ENCODE assay signal across 19 cellular contexts in the genomic region with DNA sequence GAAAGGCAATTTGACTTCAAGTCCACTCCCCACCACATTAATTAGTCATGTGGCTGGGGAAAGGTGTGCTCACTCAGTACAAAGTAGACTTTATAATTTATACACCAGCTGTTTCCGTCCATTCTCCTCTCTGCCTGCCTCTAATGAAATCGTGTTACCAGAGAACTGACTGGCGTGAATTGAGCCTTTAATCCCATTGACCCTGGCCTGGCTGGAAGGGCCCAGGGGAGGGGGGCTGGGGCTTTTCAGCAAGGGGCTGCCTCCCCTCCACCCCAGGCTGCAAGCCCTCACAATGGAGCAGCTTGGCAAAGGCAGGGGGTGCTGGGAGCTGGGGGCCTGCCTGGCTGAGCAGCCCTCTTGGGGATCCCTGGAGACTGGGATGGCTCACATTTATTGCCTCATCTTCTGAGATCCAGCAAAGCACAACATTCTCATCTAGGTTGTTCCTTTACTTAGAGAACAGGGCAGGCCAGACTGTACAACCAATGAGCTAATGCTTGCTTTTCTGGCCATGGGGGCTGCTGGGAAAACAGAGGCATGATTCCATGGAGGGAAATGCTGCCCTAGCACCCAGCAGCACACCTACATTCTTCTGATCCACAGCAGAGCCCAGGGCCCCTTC. TPM values are rescaled to one million over a fixed set of nuclear protein-coding genes. Genes with fewer than 3 reads are reported as not detected.
DNase-seq lines count a peak whose midpoint lies in the region; TF ChIP-seq lines count a peak whose summit lies in the region.
"Had no signal": no experiment of that assay in that cellular context is flagged by ENCODE, and none has a peak within 500 bp of the region (broad histone marks: within the 10 kb centered on the region; RNA-seq: fewer than 3 reads in every experiment).

No MANE protein-coding gene starts in this region.

- peaks cover 18% of the 10 kb centered on the region for H3F3A ChIP-seq in neural progenitor cell (ENCODE audit: low read depth)

- no peak overlapping the region for H3K27ac Mint-ChIP-seq in chondrocyte (ENCODE audit: unreplicated experiment)
- peak overlapping the region; percentile 93 for H3K27ac Mint-ChIP-seq in neural progenitor cell
- H3K27ac Mint-ChIP-seq in Caco-2 (ENCODE audit: unreplicated experiment): no peak overlapping the region
- H3K27ac Mint-ChIP-seq: activated CD8-positive, alpha-beta T cell treated with anti-CD3 and anti-CD28 coated beads for 36 hours had no signal

- intact Hi-C loops in prostate gland (cut with DNase I) (no loop called here), Caco-2 (cut with micrococcal nuclease; ENCODE audit: unreplicated experiment) (no loop called here)

- 83% methylated on average over 3 of the region's 3 CpGs for WGBS in prostate gland

- H3K4me1 Mint-ChIP-seq in chondrocyte (ENCODE audit: low read depth) (no peaks in the 10 kb centered on the region), neural progenitor cell (peaks cover 40% of the 10 kb centered on the region), Caco-2 (ENCODE audit: low read depth, unreplicated experiment) (no peaks in the 10 kb centered on the region)
- H3K4me1 Mint-ChIP-seq: central memory CD8-positive, alpha-beta T cell had no signal

- H3K36me3 Mint-ChIP-seq in chondrocyte (ENCODE audit: low read depth) (no peaks in the 10 kb centered on the region), neural progenitor cell (no peaks in the 10 kb centered on the region), Caco-2 (ENCODE audit: insufficient read depth, unreplicated experiment) (no peaks in the 10 kb centered on the region)

- BruUV-seq in Caco-2 (replicated peaks; lab: Mats Ljungman, UMichigan): no TSS peak

- H2AFZ ChIP-seq in neural progenitor cell (replicated peaks): no peak overlapping the region
- H2AFZ ChIP-seq: PC-9 had no signal

- peaks cover 5% of the 10 kb centered on the region for H4K20me1 ChIP-seq in neural progenitor cell (ENCODE audit: low read depth)
- H4K20me1 ChIP-seq: BLaER1 treated with 17β-estradiol and CSF1 and Interleukin-3, amounts not matched to agents 10 nM and 100 nM had no signal

- POLR2A ChIA-PET in Caco-2 (lab: Charles Lee): no interaction called here

- no peak overlapping the region for H3K9ac ChIP-seq in neural progenitor cell
- H3K9ac ChIP-seq: BLaER1 treated with 17β-estradiol and CSF1 and Interleukin-3, amounts not matched to agents 10 nM and 100 nM had no signal

- H3K4me3 ChIP-seq in neural progenitor cell (no peak overlapping the region), prostate gland (no peak overlapping the region), Caco-2 (ENCODE audit: low read depth, low read length) (no peak overlapping the region)
- H3K4me3 ChIP-seq: BLaER1 treated with 17β-estradiol and CSF1 and Interleukin-3, amounts not matched to agents 10 nM and 100 nM; gastrocnemius medialis; PC-9; tibial nerve had no signal

- H3K36me3 ChIP-seq in neural progenitor cell (no peaks in the 10 kb centered on the region), prostate gland (no peaks in the 10 kb centered on the region), Caco-2 (ENCODE audit: control insufficient read depth, insufficient read depth, low read length) (no peaks in the 10 kb centered on the region)
- H3K36me3 ChIP-seq: BLaER1 treated with 17β-estradiol and CSF1 and Interleukin-3, amounts not matched to agents 10 nM and 100 nM; gastrocnemius medialis; tibial nerve had no signal

- TF ChIP-seq POLR2A in prostate gland (IDR thresholded peaks at IDR 0.05): no peak

- H3K4me1 ChIP-seq in neural progenitor cell (peaks cover 20% of the 10 kb centered on the region), prostate gland (replicated peaks) (no peaks in the 10 kb centered on the region), Caco-2 (no peaks in the 10 kb centered on the region)
- H3K4me1 ChIP-seq: BLaER1 treated with 17β-estradiol and CSF1 and Interleukin-3, amounts not matched to agents 10 nM and 100 nM; gastrocnemius medialis; tibial nerve had no signal

- TF ChIP-seq CTCF in chondrocyte (IDR thresholded peaks at IDR 0.05) (no peak), neural progenitor cell (IDR thresholded peaks at IDR 0.05) (no peak), prostate gland (IDR thresholded peaks at IDR 0.05) (no peak), Caco-2 (IDR thresholded peaks at IDR 0.05; ENCODE audit: insufficient read depth in 1 of 2, low read depth in 1 of 2, low read length in 1 of 2, severe bottlenecking in 1 of 2, unreplicated experiment in 1 of 2) (no peak)

- no peak overlapping the region for H3K27ac ChIP-seq in neural progenitor cell
- H3K27ac ChIP-seq in prostate gland: no peak overlapping the region
- H3K27ac ChIP-seq: 22Rv1; BLaER1 treated with 17β-estradiol and CSF1 and Interleukin-3, amounts not matched to agents 10 nM and 100 nM; gastrocnemius medialis; PC-9; tibial nerve had no signal

- H3K27me3 ChIP-seq in neural progenitor cell (peaks cover 7% of the 10 kb centered on the region), prostate gland (replicated peaks; ENCODE audit: insufficient read depth) (no peaks in the 10 kb centered on the region), Caco-2 (replicated peaks; ENCODE audit: control insufficient read depth, insufficient read depth, low read length) (peaks cover 4% of the 10 kb centered on the region; the same call in 1 of the 2 replicates)
- H3K27me3 ChIP-seq: gastrocnemius medialis, tibial nerve had no signal

- peak overlapping the region; percentile 56 for H3K4me2 ChIP-seq in neural progenitor cell
- H3K4me2 ChIP-seq: BLaER1 treated with 17β-estradiol and CSF1 and Interleukin-3, amounts not matched to agents 10 nM and 100 nM; PC-9 had no signal

- H3K9me3 ChIP-seq in neural progenitor cell (ENCODE audit: low read depth): no peaks in the 10 kb centered on the region
- no peaks in the 10 kb centered on the region for H3K9me3 ChIP-seq in prostate gland
- no peaks in the 10 kb centered on the region for H3K9me3 ChIP-seq in Caco-2
- H3K9me3 ChIP-seq: BLaER1 treated with 17β-estradiol and CSF1 and Interleukin-3, amounts not matched to agents 10 nM and 100 nM; gastrocnemius medialis; tibial nerve had no signal

- CTCF ChIA-PET in Caco-2 (lab: Charles Lee): no interaction called here

- H3K27me3 Mint-ChIP-seq in chondrocyte (ENCODE audit: low read depth) (peaks cover 4% of the 10 kb centered on the region), neural progenitor cell (ENCODE audit: insufficient read depth, low read depth) (peaks cover 15% of the 10 kb centered on the region), Caco-2 (ENCODE audit: insufficient read depth, unreplicated experiment) (peaks cover 18% of the 10 kb centered on the region)

- peak; percentile 4 for DNase-seq in DMS153 (lab: John Stamatoyannopoulos, UW)
- no peak for DNase-seq in DMS153 treated with DMSO at 0.1 percent for 48 hours (lab: John Stamatoyannopoulos, UW; ENCODE audit: unreplicated experiment)
- DNase-seq in NCI-H1417 (lab: John Stamatoyannopoulos, UW): peak in 2 of 3 experiments; percentile 71 to 88
- DNase-seq in chondrocyte (ENCODE audit: low spot score): peak; percentile 66
- DNase-seq in neural progenitor cell (ENCODE audit: low spot score): peak; percentile 76
- DNase-seq in NCI-H187 treated with DMSO at 0.1 percent for 48 hours (lab: John Stamatoyannopoulos, UW): no peak
- DNase-seq in prostate gland (ENCODE audit: low spot score): no peak
- no peak for DNase-seq in Caco-2
- DNase-seq: activated CD8-positive, alpha-beta T cell treated with anti-CD3 and anti-CD28 coated beads for 36 hours; amniotic stem cell; gastrocnemius medialis; NCI-H2081 treated with DMSO at 0.1 percent for 48 hours; PC-9 had no signal

- H3K4me3 Mint-ChIP-seq in chondrocyte (ENCODE audit: unreplicated experiment) (no peak overlapping the region), neural progenitor cell (peak overlapping the region; percentile 46), Caco-2 (ENCODE audit: unreplicated experiment) (no peak overlapping the region)
- H3K4me3 Mint-ChIP-seq: activated CD8-positive, alpha-beta T cell treated with anti-CD3 and anti-CD28 coated beads for 36 hours; central memory CD8-positive, alpha-beta T cell had no signal

- no peaks in the 10 kb centered on the region for H3K79me2 ChIP-seq in neural progenitor cell (ENCODE audit: low read depth)

- no peaks in the 10 kb centered on the region for H3K9me3 Mint-ChIP-seq in chondrocyte (ENCODE audit: low read depth)
- H3K9me3 Mint-ChIP-seq in neural progenitor cell: no peaks in the 10 kb centered on the region
- no peaks in the 10 kb centered on the region for H3K9me3 Mint-ChIP-seq in Caco-2 (ENCODE audit: unreplicated experiment)
- H3K9me3 Mint-ChIP-seq: activated CD8-positive, alpha-beta T cell treated with anti-CD3 and anti-CD28 coated beads for 36 hours; central memory CD8-positive, alpha-beta T cell had no signal

RNA-seq across cellular contexts. Expression of a gene that starts 25.9 kb away (rescaled TPM):
- total RNA-seq in chondrocyte (not detected in 3 replicates), neural progenitor cell (ENCODE audit: low replicate concordance) (2.9 and 6.2 TPM in 2 replicates), prostate gland (not detected), Caco-2 (2022) (not detected in 2 replicates)
- total RNA-seq: activated CD8-positive, alpha-beta T cell treated with anti-CD3 and anti-CD28 coated beads for 36 hours; Daoy; HT-29; PC-9; tibial nerve had no signal

Comparison
In these comparisons a context has a peak if more than half of its experiments do, and no peak if none do; other contexts are left out.
1. DNase-seq: peak in DMS153 (single experiment), NCI-H1417 (2 of 3), chondrocyte (single experiment) and neural progenitor cell (single experiment); none in DMS153 treated with DMSO at 0.1 percent for 48 hours (single experiment), NCI-H187 treated with DMSO at 0.1 percent for 48 hours (single experiment), prostate gland (single experiment) and Caco-2 (0 of 2).